In genomic region chr16:50270510-50271147, GRCh38 we compare ENCODE assay signal across 12 cellular contexts. TPM values are rescaled to one million over a fixed set of nuclear protein-coding genes. Genes with fewer than 3 reads are reported as not detected.
DNase-seq lines count a peak whose midpoint lies in the region; ATAC-seq and TF ChIP-seq lines count a peak whose summit lies in the region.
"Had no signal": no experiment of that assay in that cellular context is flagged by ENCODE, and none has a peak within 500 bp of the region (broad histone marks: within the 10 kb centered on the region; RNA-seq: fewer than 3 reads in every experiment).

No MANE protein-coding gene starts in this region.

- CTCF ChIA-PET in activated naive CD4-positive, alpha-beta T cell treated with anti-CD3 and anti-CD28 coated beads, Interleukin-2, amount 10 ng/mL, durations not matched to agents 7 days and 5 days (lab: Charles Lee) = interaction anchor here (0.6 kb wide), 1 partner anchor 159 kb away, joined by 3 read pairs; no protein-coding TSS in a partner anchor
- CTCF ChIA-PET in Calu3 (lab: Charles Lee) = no interaction called here

- H3K9me3 Mint-ChIP-seq in activated naive CD4-positive, alpha-beta T cell treated with anti-CD3 and anti-CD28 coated beads, Interleukin-2, amount 10 ng/mL, durations not matched to agents 7 days and 5 days = no peaks in the 10 kb centered on the region
- no peaks in the 10 kb centered on the region for H3K9me3 Mint-ChIP-seq in Calu3 (ENCODE audit: low read depth, unreplicated experiment)
- H3K9me3 Mint-ChIP-seq: activated CD4-positive, alpha-beta T cell treated with anti-CD3 and anti-CD28 coated beads, Interleukin-2, amount 10 ng/mL, durations not matched to agents 24 days and 14 days had no signal

- H3K4me1 ChIP-seq in effector memory CD4-positive, alpha-beta T cell (ENCODE audit: control insufficient read depth, insufficient read depth, low read length, poor library complexity, severe bottlenecking) = peaks cover 79% of the 10 kb centered on the region
- peaks cover 0 to 11% (median 10%) of the 10 kb centered on the region in 4 donors for H3K4me1 ChIP-seq in sigmoid colon

- TF ChIP-seq CTCF in sigmoid colon (IDR thresholded peaks at IDR 0.05) (no peak), Calu3 (IDR thresholded peaks at IDR 0.05; ENCODE audit: unreplicated experiment) (no peak)

- peaks cover 7% of the 10 kb centered on the region for H3K36me3 ChIP-seq in effector memory CD4-positive, alpha-beta T cell (ENCODE audit: control insufficient read depth, insufficient read depth, low read length)
- H3K36me3 ChIP-seq in sigmoid colon = no peaks in the 10 kb centered on the region
- H3K36me3 ChIP-seq: tibial artery had no signal

- no peak for TF ChIP-seq POLR2A in sigmoid colon (IDR thresholded peaks at IDR 0.05)

- peaks cover 47% of the 10 kb centered on the region for H3K36me3 Mint-ChIP-seq in activated naive CD4-positive, alpha-beta T cell treated with anti-CD3 and anti-CD28 coated beads, Interleukin-2, amount 10 ng/mL, durations not matched to agents 7 days and 5 days
- peaks cover 13% of the 10 kb centered on the region for H3K36me3 Mint-ChIP-seq in Calu3 (ENCODE audit: insufficient read depth, unreplicated experiment)

- intact Hi-C loops in sigmoid colon (cut with DNase I) (no loop called here), Calu3 (cut with micrococcal nuclease; ENCODE audit: unreplicated experiment) (no loop called here)

- no peak overlapping the region for H3K4me3 ChIP-seq in effector memory CD4-positive, alpha-beta T cell (ENCODE audit: insufficient read depth, low read depth, low read length, poor library complexity, severe bottlenecking)
- no peak overlapping the region for H3K4me3 ChIP-seq in sigmoid colon
- H3K4me3 ChIP-seq: tibial artery had no signal

- H3K27me3 ChIP-seq in effector memory CD4-positive, alpha-beta T cell (replicated peaks; ENCODE audit: control insufficient read depth, insufficient read depth, low read length, poor library complexity, severe bottlenecking) = no peaks in the 10 kb centered on the region
- H3K27me3 ChIP-seq in sigmoid colon = no peaks in the 10 kb centered on the region
- H3K27me3 ChIP-seq: tibial artery had no signal

- peak overlapping the region; percentile 65 for H3K27ac Mint-ChIP-seq in activated naive CD4-positive, alpha-beta T cell treated with anti-CD3 and anti-CD28 coated beads, Interleukin-2, amount 10 ng/mL, durations not matched to agents 7 days and 5 days
- no peak overlapping the region for H3K27ac Mint-ChIP-seq in Calu3 (ENCODE audit: unreplicated experiment)

- no peak for TF ChIP-seq EP300 in sigmoid colon (IDR thresholded peaks at IDR 0.05)

- 93 to 95% methylated on average over 13 of the region's 13 CpGs for WGBS in sigmoid colon, 2 donors

- H3K9me3 ChIP-seq in effector memory CD4-positive, alpha-beta T cell (ENCODE audit: control insufficient read depth, low read length) = no peaks in the 10 kb centered on the region
- H3K9me3 ChIP-seq in sigmoid colon = no peaks in the 10 kb centered on the region
- H3K9me3 ChIP-seq: tibial artery had no signal

- ATAC-seq in SK-N-SH treated with all-trans-retinoic acid at 6 μM for 48 hours = no peak

- no TSS peak for BruUV-seq in Calu3 (replicated peaks; lab: Mats Ljungman, UMichigan)

- peak overlapping the region; percentile 95 for H3K27ac ChIP-seq in effector memory CD4-positive, alpha-beta T cell (ENCODE audit: insufficient read depth, low read length, poor library complexity, severe bottlenecking)
- H3K27ac ChIP-seq in sigmoid colon = no peak overlapping the region
- H3K27ac ChIP-seq: tibial artery had no signal

- peaks cover 90% of the 10 kb centered on the region for H3K4me1 Mint-ChIP-seq in activated naive CD4-positive, alpha-beta T cell treated with anti-CD3 and anti-CD28 coated beads, Interleukin-2, amount 10 ng/mL, durations not matched to agents 7 days and 5 days
- peaks cover 33% of the 10 kb centered on the region for H3K4me1 Mint-ChIP-seq in Calu3 (ENCODE audit: low read depth, unreplicated experiment)

- H3K27me3 Mint-ChIP-seq in activated naive CD4-positive, alpha-beta T cell treated with anti-CD3 and anti-CD28 coated beads, Interleukin-2, amount 10 ng/mL, durations not matched to agents 7 days and 5 days = no peaks in the 10 kb centered on the region
- no peaks in the 10 kb centered on the region for H3K27me3 Mint-ChIP-seq in Calu3 (ENCODE audit: unreplicated experiment)
- H3K27me3 Mint-ChIP-seq: activated CD4-positive, alpha-beta T cell treated with anti-CD3 and anti-CD28 coated beads, Interleukin-2, amount 10 ng/mL, durations not matched to agents 24 days and 14 days had no signal

- no peak for DNase-seq in activated naive CD4-positive, alpha-beta T cell treated with anti-CD3 and anti-CD28 coated beads, Interleukin-2, amount 10 ng/mL, durations not matched to agents 7 days and 5 days
- DNase-seq in activated naive CD4-positive, alpha-beta T cell treated with Interleukin-2 at 50 U/mL for 16 hours = no peak
- peak; percentile 18 for DNase-seq in NOMO-1 treated with DMSO at 0.1 percent for 48 hours (lab: John Stamatoyannopoulos, UW; ENCODE audit: unreplicated experiment)
- no peak for DNase-seq in effector memory CD4-positive, alpha-beta T cell
- peak; percentile 45 for DNase-seq in sigmoid colon
- no peak for DNase-seq in cerebellar nuclear complex (lab: John Stamatoyannopoulos, UW)
- DNase-seq in Calu3 = no peak
- DNase-seq: activated CD4-positive, alpha-beta T cell treated with anti-CD3 and anti-CD28 coated beads, Interleukin-2, amount 10 ng/mL, durations not matched to agents 24 days and 14 days; DND-41; MM.1S had no signal

- no peak overlapping the region for H3K4me3 Mint-ChIP-seq in activated naive CD4-positive, alpha-beta T cell treated with anti-CD3 and anti-CD28 coated beads, Interleukin-2, amount 10 ng/mL, durations not matched to agents 7 days and 5 days
- no peak overlapping the region for H3K4me3 Mint-ChIP-seq in Calu3 (ENCODE audit: low read depth, unreplicated experiment)
- H3K4me3 Mint-ChIP-seq: activated CD4-positive, alpha-beta T cell treated with anti-CD3 and anti-CD28 coated beads, Interleukin-2, amount 10 ng/mL, durations not matched to agents 24 days and 14 days had no signal

TF ChIP-seq in SK-N-SH treated with all-trans-retinoic acid at 6 μM for 48 hours, 23 proteins besides CTCF, POLR2A, EP300 and RAD21 (continues in another document):
- TF ChIP-seq TCF4 (CRISPR knock-in tag; IDR thresholded peaks at IDR 0.05; ENCODE audit: borderline replicate concordance) (no peak), RARB (CRISPR knock-in tag; IDR thresholded peaks at IDR 0.05) (no peak), SNAI2 (CRISPR knock-in tag; IDR thresholded peaks at IDR 0.05) (no peak), BACH2 (CRISPR knock-in tag; IDR thresholded peaks at IDR 0.05; ENCODE audit: borderline replicate concordance) (no peak), TOX (CRISPR knock-in tag; IDR thresholded peaks at IDR 0.05; ENCODE audit: borderline replicate concordance) (no peak), ISL1 (CRISPR knock-in tag; IDR thresholded peaks at IDR 0.05) (no peak), ESRRG (CRISPR knock-in tag; IDR thresholded peaks at IDR 0.05) (no peak), TSHZ2 (CRISPR knock-in tag; IDR thresholded peaks at IDR 0.05) (no peak), ZNF70 (CRISPR knock-in tag; IDR thresholded peaks at IDR 0.05) (no peak), ZFP30 (CRISPR knock-in tag; IDR thresholded peaks at IDR 0.05) (no peak), CREB5 (CRISPR knock-in tag; IDR thresholded peaks at IDR 0.05; ENCODE audit: low read depth) (no peak), PPARA (CRISPR knock-in tag; IDR thresholded peaks at IDR 0.05; ENCODE audit: borderline replicate concordance) (no peak)

RNA-seq across cellular contexts. Expression of gene ADCY7, which starts 4.3 kb away (rescaled TPM):
- 10 to 100 TPM in 3 of 4 donors, 1 to 10 TPM in 1; 8.9 to 16.8 (median 11.3) TPM for total RNA-seq in sigmoid colon
- polyA plus RNA-seq in sigmoid colon = 10 to 100 TPM in 1 of 3 donors, 1 to 10 TPM in 2; 1.2 to 24.0 (median 1.8) TPM
- 67.7 and 71.4 TPM in 2 replicates for total RNA-seq in Calu3 (2022)

Comparison
In these comparisons a context has a peak if more than half of its experiments do, and no peak if none do; other contexts are left out.
1. DNase-seq: peak in NOMO-1 treated with DMSO at 0.1 percent for 48 hours (single experiment) and sigmoid colon (single experiment); none in activated naive CD4-positive, alpha-beta T cell treated with anti-CD3 and anti-CD28 coated beads, Interleukin-2, amount 10 ng/mL, durations not matched to agents 7 days and 5 days (single experiment), activated naive CD4-positive, alpha-beta T cell treated with Interleukin-2 at 50 U/mL for 16 hours (single experiment), effector memory CD4-positive, alpha-beta T cell (0 of 3), cerebellar nuclear complex (0 of 2) and Calu3 (single experiment).